In genomic region chr16:53435066-53435688, GRCh38 we compare ENCODE assay signal across 8 cellular contexts. TPM values are rescaled to one million over a fixed set of nuclear protein-coding genes. Genes with fewer than 3 reads are reported as not detected.
A peak's percentile ranks its signal among the peaks of the same experiment; 100 is the strongest.
DNase-seq lines count a peak whose midpoint lies in the region; ATAC-seq, FAIRE-seq and TF ChIP-seq lines count a peak whose summit lies in the region.

No MANE protein-coding gene starts in this region.

- intact Hi-C loops in adrenal gland (cut with DNase I) (loop anchor here in 1 of 2 donors (10.0 kb wide), 1 partner anchor 70 kb away; the partner anchor contains the start of gene AKTIP), heart right ventricle (cut with DNase I) (loop anchor here in 5 of 10 donors (2.0 to 10.0 kb wide), 2 partner anchors 68 to 70 kb away; partner anchors contain the start of gene AKTIP (in 5 of the 5)), posterior vena cava (cut with DNase I) (no loop called here)

- TF ChIP-seq CTCF in GM10266 (IDR thresholded peaks at IDR 0.05; ENCODE audit: control insufficient read depth, insufficient read depth, low read depth, missing control alignments) (no peak), SU-DHL-6 (IDR thresholded peaks at IDR 0.05; ENCODE audit: insufficient read depth, low read length, poor library complexity, severe bottlenecking) (no peak), adrenal gland (IDR thresholded peaks at IDR 0.05) (no peak), heart right ventricle (IDR thresholded peaks at IDR 0.05) (no peak)

- no peaks in the 10 kb centered on the region for H3K9me2 ChIP-seq in SU-DHL-6 (replicated peaks; ENCODE audit: insufficient read depth, low read length)

- peak overlapping the region; percentile 78 for H3K27ac ChIP-seq in SU-DHL-6 (ENCODE audit: low read depth, low read length)
- H3K27ac ChIP-seq in adrenal gland: peak overlapping the region; percentile 47 to 95 (median 89)
- H3K27ac ChIP-seq in heart right ventricle: peak overlapping the region; percentile 89 to 97 (median 94)

- DNase-seq in GM10266 (ENCODE audit: extremely low spot score): peak; percentile 87
- peak; percentile 93 for DNase-seq in NAMALWA (ENCODE audit: low spot score)
- DNase-seq in adrenal gland: peak; percentile 78 to 94 (median 87)
- DNase-seq in heart right ventricle: peak; percentile 45 to 74
- DNase-seq in posterior vena cava (ENCODE audit: low spot score): peak; percentile 86
- DNase-seq in urothelium cell line (ENCODE audit: low spot score): peak; percentile 74

- H3K79me2 ChIP-seq in SU-DHL-6 (ENCODE audit: insufficient read depth, low read length): peaks cover 52% of the 10 kb centered on the region

- peak in 1 of 2 donors; percentile 83 for TF ChIP-seq POLR2A in adrenal gland (IDR thresholded peaks at IDR 0.05)

- peaks cover 16% of the 10 kb centered on the region for H4K20me1 ChIP-seq in SU-DHL-6 (ENCODE audit: low read depth, low read length)

- no peaks in the 10 kb centered on the region for H3F3A ChIP-seq in SU-DHL-6 (ENCODE audit: insufficient read depth)

- H3K36me3 ChIP-seq in SU-DHL-6 (ENCODE audit: low read length) (peaks cover 12% of the 10 kb centered on the region), adrenal gland (replicated peaks in 1 of 2) (no peaks in the 10 kb centered on the region), heart right ventricle (peaks cover 0 to 16% (median 3%) of the 10 kb centered on the region in 9 donors)

- ATAC-seq in HG02571 (IDR thresholded peaks at IDR 0.05; ENCODE audit: unreplicated experiment) (peak; percentile 88), heart right ventricle (peak; percentile 87 to 96 (median 92))

- 0 to 2% (median 1%) methylated on average over 13 to 28 of the region's 28 CpGs for WGBS in adrenal gland, 4 donors
- WGBS in heart right ventricle, 2 donors: 0% methylated on average over 28 of the region's 28 CpGs

- H3K4me1 ChIP-seq in adrenal gland (replicated peaks in 1 of 2) (peaks cover 0 to 26% of the 10 kb centered on the region in 2 donors), heart right ventricle (peaks cover 0 to 24% (median 15%) of the 10 kb centered on the region in 9 donors)

- no peaks in the 10 kb centered on the region for H3K9me3 ChIP-seq in SU-DHL-6 (ENCODE audit: insufficient read depth, low read length)
- H3K9me3 ChIP-seq in adrenal gland (replicated peaks in 1 of 3): no peaks in the 10 kb centered on the region
- H3K9me3 ChIP-seq in heart right ventricle: no peaks in the 10 kb centered on the region

- H2AFZ ChIP-seq in SU-DHL-6 (ENCODE audit: low read depth, low read length, severe bottlenecking): peak overlapping the region; percentile 100

- peak overlapping the region; percentile 93 for H3K9ac ChIP-seq in SU-DHL-6 (ENCODE audit: low read length)

- H3K4me2 ChIP-seq in SU-DHL-6 (ENCODE audit: low read depth, low read length, poor library complexity, severe bottlenecking): peak overlapping the region; percentile 96

- no peak for FAIRE-seq in urothelium cell line (lab: Jason Lieb, UNC)

- H3K4me3 ChIP-seq in SU-DHL-6 (ENCODE audit: insufficient read depth, low read length, poor library complexity, severe bottlenecking): peak overlapping the region; percentile 89
- H3K4me3 ChIP-seq in adrenal gland: peak overlapping the region; percentile 26 to 94 (median 82)
- peak overlapping the region; percentile 74 to 100 (median 95) for H3K4me3 ChIP-seq in heart right ventricle

- H3K27me3 ChIP-seq in SU-DHL-6 (ENCODE audit: low read length) (no peaks in the 10 kb centered on the region), adrenal gland (no peaks in the 10 kb centered on the region), heart right ventricle (no peaks in the 10 kb centered on the region)

RNA-seq across cellular contexts. Expression of gene RBL2, which starts 0.9 kb away (rescaled TPM):
- total RNA-seq in adrenal gland (10 to 100 TPM; 30.6 to 78.3 (median 61.7) TPM), heart right ventricle (10 to 100 TPM; 33.1 to 48.5 (median 35.1) TPM), posterior vena cava (10 to 100 TPM; 52.7 to 54.9 TPM)
- polyA plus RNA-seq in adrenal gland (10 to 100 TPM; 28.2 to 43.4 (median 29.5) TPM), heart right ventricle (10 to 100 TPM; 18.7 to 25.0 TPM)

Comparison
In these comparisons a context has a peak if more than half of its experiments do, and no peak if none do; other contexts are left out.
1. Peak in every context shown above with its lines: DNase-seq, ATAC-seq, H3K4me3 ChIP-seq and H3K27ac ChIP-seq.